Comparison of ENCODE assay signal across 8 cellular contexts in genomic region chr12:57094194-57095160, GRCh38. TPM values are rescaled to one million over a fixed set of nuclear protein-coding genes. Genes with fewer than 3 reads are reported as not detected.
A peak's percentile ranks its signal among the peaks of the same experiment; 100 is the strongest.
DNase-seq lines count a peak whose midpoint lies in the region; ATAC-seq and TF ChIP-seq lines count a peak whose summit lies in the region.

No MANE protein-coding gene starts in this region.

- no peaks in the 10 kb centered on the region for H3K9me3 ChIP-seq in ES-I3 (ENCODE audit: control insufficient read depth, insufficient read depth, low read length)
- H3K9me3 ChIP-seq in SU-DHL-6 (ENCODE audit: insufficient read depth, low read length): no peaks in the 10 kb centered on the region
- H3K9me3 ChIP-seq in fibroblast of lung (ENCODE audit: control insufficient read depth, insufficient read depth, low read depth, low read length): no peaks in the 10 kb centered on the region

- H3K27me3 ChIP-seq in SU-DHL-6 (ENCODE audit: low read length) (no peaks in the 10 kb centered on the region), fibroblast of lung (ENCODE audit: control insufficient read depth, insufficient read depth, low read length) (no peaks in the 10 kb centered on the region)

- TF ChIP-seq CTCF in SU-DHL-6 (IDR thresholded peaks at IDR 0.05; ENCODE audit: insufficient read depth, low read length, poor library complexity, severe bottlenecking): no peak
- TF ChIP-seq CTCF in fibroblast of lung (conservative IDR thresholded peaks at IDR 0.05 in 1 of 2, IDR thresholded peaks at IDR 0.05 in 1 of 2; ENCODE audit: low read depth in 1 of 2, low read length in 2 of 2): no peak

- no peak for DNase-seq in fibroblast of lung (ENCODE audit: low read depth in 2 of 2)
- peak; percentile 79 for DNase-seq in posterior vena cava (ENCODE audit: low spot score)
- DNase-seq in cerebellar nuclear complex (lab: John Stamatoyannopoulos, UW): no peak
- DNase-seq in glomerular visceral epithelial cell (ENCODE audit: extremely low spot score): no peak

- no peak for ATAC-seq in HG03460 (IDR thresholded peaks at IDR 0.05; ENCODE audit: unreplicated experiment)
- ATAC-seq in GM21526 (IDR thresholded peaks at IDR 0.05; ENCODE audit: low FRiP score, unreplicated experiment): no peak

- no peak overlapping the region for H2AFZ ChIP-seq in SU-DHL-6 (ENCODE audit: low read depth, low read length, severe bottlenecking)
- H2AFZ ChIP-seq in fibroblast of lung (ENCODE audit: low read length): no peak overlapping the region

- H3K4me1 ChIP-seq in ES-I3 (ENCODE audit: insufficient read depth, low read length): peaks cover 26% of the 10 kb centered on the region
- H3K4me1 ChIP-seq in fibroblast of lung (ENCODE audit: control insufficient read depth, extremely low read depth, insufficient read depth, low read length): peaks cover 22% of the 10 kb centered on the region

- no peaks in the 10 kb centered on the region for H3K9me2 ChIP-seq in SU-DHL-6 (replicated peaks; ENCODE audit: insufficient read depth, low read length)

- peaks cover 33% of the 10 kb centered on the region for H3F3A ChIP-seq in SU-DHL-6 (ENCODE audit: insufficient read depth)

- H3K9ac ChIP-seq in ES-I3 (ENCODE audit: low read depth, low read length): 0 out of 2 replicates have a peak overlapping the region, but pooled peaks have one; percentile 13
- H3K9ac ChIP-seq in SU-DHL-6 (ENCODE audit: low read length): peak overlapping the region; percentile 49; the same call in 1 of the 2 replicates
- H3K9ac ChIP-seq in fibroblast of lung (ENCODE audit: insufficient read depth, low read length): peak overlapping the region; percentile 29

- H3K4me3 ChIP-seq in SU-DHL-6 (ENCODE audit: insufficient read depth, low read length, poor library complexity, severe bottlenecking) (no peak overlapping the region), fibroblast of lung (replicated peaks in 1 of 4; ENCODE audit: control extremely low read depth in 1 of 4, insufficient read depth in 1 of 4, low read depth in 3 of 4, low read length in 4 of 4) (no peak overlapping the region)

- intact Hi-C loops in posterior vena cava (cut with DNase I): no loop called here

- H3K79me2 ChIP-seq in SU-DHL-6 (ENCODE audit: insufficient read depth, low read length) (peaks cover 5% of the 10 kb centered on the region; the same call in 1 of the 2 replicates), fibroblast of lung (ENCODE audit: control insufficient read depth, insufficient read depth, low read length) (peaks cover 42% of the 10 kb centered on the region)

- peak overlapping the region; percentile 74 for H3K27ac ChIP-seq in SU-DHL-6 (ENCODE audit: low read depth, low read length)
- H3K27ac ChIP-seq in fibroblast of lung (ENCODE audit: insufficient read depth, low read length): peak overlapping the region; percentile 65

- peaks cover 3% of the 10 kb centered on the region; the same call in 1 of the 2 replicates for H3K36me3 ChIP-seq in ES-I3 (ENCODE audit: insufficient read depth, low read length)
- peaks cover 3% of the 10 kb centered on the region; the same call in 1 of the 2 replicates for H3K36me3 ChIP-seq in SU-DHL-6 (ENCODE audit: low read length)
- H3K36me3 ChIP-seq in fibroblast of lung (ENCODE audit: control insufficient read depth, insufficient read depth, low read length): peaks cover 40% of the 10 kb centered on the region

- H3K4me2 ChIP-seq in SU-DHL-6 (ENCODE audit: low read depth, low read length, poor library complexity, severe bottlenecking) (peak overlapping the region; percentile 51), fibroblast of lung (ENCODE audit: extremely low read depth, insufficient read depth, low read length) (peak overlapping the region; percentile 66)

- H4K20me1 ChIP-seq in SU-DHL-6 (ENCODE audit: low read depth, low read length): no peaks in the 10 kb centered on the region
- no peaks in the 10 kb centered on the region for H4K20me1 ChIP-seq in fibroblast of lung (ENCODE audit: control insufficient read depth, extremely low read depth, insufficient read depth, low read length)

RNA-seq across cellular contexts. Expression of gene NAB2, which starts 5.6 kb away (rescaled TPM):
- total RNA-seq in fibroblast of lung (39.6 and 62.7 TPM in 2 replicates), posterior vena cava (10 to 100 TPM; 27.0 to 36.3 TPM)
- polyA plus RNA-seq in fibroblast of lung: 31.3 and 34.6 TPM in 2 replicates
- 36.6 and 43.5 TPM in 2 replicates for polyA plus RNA-seq in fibroblast of lung (2012)
- polyA minus RNA-seq in fibroblast of lung (ENCODE audit: low replicate concordance): 47.8 and 72.4 TPM in 2 replicates

RNA-seq across cellular contexts. Expression of gene NEMP1, which starts 15.9 kb away (rescaled TPM):
- total RNA-seq in fibroblast of lung (7.7 and 8.4 TPM in 2 replicates), posterior vena cava (10 to 100 TPM in 1 of 2 donors, 1 to 10 TPM in 1; 8.8 to 12.4 TPM)
- 11.1 and 17.6 TPM in 2 replicates for polyA plus RNA-seq in fibroblast of lung
- polyA plus RNA-seq in fibroblast of lung (2012): 4.9 and 8.4 TPM in 2 replicates
- polyA minus RNA-seq in fibroblast of lung (ENCODE audit: low replicate concordance): 4.9 and 17.5 TPM in 2 replicates

RNA-seq across cellular contexts. Expression of gene STAT6, which starts 16.7 kb away (rescaled TPM):
- total RNA-seq in fibroblast of lung (90.4 and 103 TPM in 2 replicates), posterior vena cava (100 to 1,000 TPM; 162 to 201 TPM)
- 116 and 123 TPM in 2 replicates for polyA plus RNA-seq in fibroblast of lung
- 99.4 and 116 TPM in 2 replicates for polyA plus RNA-seq in fibroblast of lung (2012)
- polyA minus RNA-seq in fibroblast of lung (ENCODE audit: low replicate concordance): 235 and 253 TPM in 2 replicates

RNA-seq across cellular contexts. Expression of gene LRP1, which starts 33.8 kb away (rescaled TPM):
- 377 and 464 TPM in 2 replicates for total RNA-seq in fibroblast of lung
- 92.2 and 96.9 TPM in 2 replicates for polyA plus RNA-seq in fibroblast of lung
- polyA plus RNA-seq in fibroblast of lung (2012): 209 and 246 TPM in 2 replicates
- polyA minus RNA-seq in fibroblast of lung (ENCODE audit: low replicate concordance): 1,375 and 1,576 TPM in 2 replicates
- 100 to 1,000 TPM; 465 to 757 TPM for total RNA-seq in posterior vena cava

RNA-seq across cellular contexts. Expression of gene MYO1A, which starts 44.5 kb away (rescaled TPM):
- 0.17 and 0.26 TPM in 2 replicates for total RNA-seq in fibroblast of lung
- polyA plus RNA-seq in fibroblast of lung: 0.01 TPM in 1 of 2 replicates, not detected in the other
- polyA plus RNA-seq in fibroblast of lung (2012): not detected in 2 replicates
- polyA minus RNA-seq in fibroblast of lung (ENCODE audit: low replicate concordance): not detected in 2 replicates
- total RNA-seq in posterior vena cava: 1 to 10 TPM in 1 of 2 donors, under 1 TPM in 1; 0.28 to 1.0 TPM
